In genomic region chr6:98946266-98946817, GRCh38 we compare ENCODE assay signal across 8 cellular contexts. TPM values are rescaled to one million over a fixed set of nuclear protein-coding genes. Genes with fewer than 3 reads are reported as not detected.
DNase-seq lines count a peak whose midpoint lies in the region; ATAC-seq and TF ChIP-seq lines count a peak whose summit lies in the region.

No MANE protein-coding gene starts in this region.

- peak overlapping the region; percentile 80 to 95 for H3K4me3 ChIP-seq in right atrium auricular region
- peak overlapping the region; percentile 69 for H3K4me3 ChIP-seq in astrocyte of the cerebellum (ENCODE audit: low read depth, low read length)
- peak overlapping the region; percentile 63 for H3K4me3 ChIP-seq in mesodermal cell (ENCODE audit: extremely low read depth, insufficient read depth, low read length, poor library complexity, severe bottlenecking)

- WGBS in mesodermal cell (ENCODE audit: insufficient coverage in 2 of 2), 2 experiments: 89 to 100% methylated on average over 4 to 8 of the region's 9 CpGs

- H3K27me3 ChIP-seq in right atrium auricular region: no peaks in the 10 kb centered on the region

- TF ChIP-seq CTCF in right atrium auricular region (IDR thresholded peaks at IDR 0.05) (no peak), astrocyte of the cerebellum (IDR thresholded peaks at IDR 0.05; ENCODE audit: low read depth, low read length, missing control alignments) (no peak), GM13977 (IDR thresholded peaks at IDR 0.05; ENCODE audit: extremely low read depth, insufficient read depth, missing control alignments) (no peak)

- H3K36me3 ChIP-seq in right atrium auricular region (no peaks in the 10 kb centered on the region), mesodermal cell (ENCODE audit: control insufficient read depth, insufficient read depth, low read length) (no peaks in the 10 kb centered on the region)

- peak overlapping the region; percentile 89 to 93 for H3K27ac ChIP-seq in right atrium auricular region
- H3K27ac ChIP-seq in mesodermal cell (ENCODE audit: low read depth, low read length, severe bottlenecking): no peak overlapping the region

- intact Hi-C loops in Right ventricle myocardium superior (cut with DNase I): no loop called here

- H3K9me3 ChIP-seq in right atrium auricular region (no peaks in the 10 kb centered on the region), mesodermal cell (ENCODE audit: control insufficient read depth, low read length) (peaks cover 3% of the 10 kb centered on the region)

- in situ Hi-C loops in astrocyte of the cerebellum (cut with HindIII; ENCODE audit: low sequenced_read_pairs): no loop called here
- in situ Hi-C loops in GM13977 (cut with MboI; ENCODE audit: low pct_unique_long_range_greater_than_20kb, low sequenced_read_pairs, unreplicated experiment): no loop called here

- ATAC-seq in Right ventricle myocardium superior (ENCODE audit: poor library complexity): no peak
- no peak for ATAC-seq in HG02938 (IDR thresholded peaks at IDR 0.05; ENCODE audit: unreplicated experiment)
- no peak for ATAC-seq in HG03280 (IDR thresholded peaks at IDR 0.05; ENCODE audit: unreplicated experiment)

- DNase-seq in right atrium auricular region (ENCODE audit: low spot score) (no peak), Right ventricle myocardium superior (no peak), astrocyte of the cerebellum (ENCODE audit: low read depth) (no peak), GM13977 (ENCODE audit: low spot score) (no peak), ecto neural progenitor cell (ENCODE audit: low spot score) (no peak)

- H3K4me1 ChIP-seq in right atrium auricular region: peaks cover 0 to 14% of the 10 kb centered on the region in 2 donors
- peaks cover 5% of the 10 kb centered on the region for H3K4me1 ChIP-seq in mesodermal cell (ENCODE audit: control insufficient read depth, insufficient read depth, low read length, poor library complexity, severe bottlenecking)

RNA-seq across cellular contexts. Expression of gene FBXL4, which starts 1.4 kb away (rescaled TPM):
- total RNA-seq in right atrium auricular region: 10 to 100 TPM; 20.6 to 22.6 TPM
- total RNA-seq in Right ventricle myocardium superior: 17.3 TPM
- 13.0 TPM for polyA plus RNA-seq in mesodermal cell (2013, experiment 1 of 2)
- polyA plus RNA-seq in mesodermal cell (2013, experiment 2 of 2): 13.7 TPM
